8 cellular contexts compared by ENCODE assay signal in the genomic region with DNA sequence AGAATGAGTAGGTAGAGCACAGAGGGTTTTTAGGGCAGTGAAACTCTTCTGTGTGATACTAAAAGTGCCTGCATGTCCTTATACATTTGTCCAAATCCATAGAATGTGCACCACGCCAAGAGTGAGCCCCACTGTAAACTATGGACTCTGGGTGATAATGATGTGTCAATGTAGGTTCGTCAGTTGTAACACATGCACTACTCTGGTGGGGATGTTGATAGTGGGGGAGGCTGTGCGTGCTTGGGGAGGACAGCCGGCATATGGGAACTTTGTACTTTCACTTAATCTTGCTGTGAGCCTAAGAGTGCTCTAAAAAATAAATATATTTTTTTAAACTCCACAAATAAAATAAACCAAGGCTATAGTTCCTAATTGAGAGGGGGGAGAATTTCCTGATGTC.
"Had no signal": no experiment of that assay in that cellular context is flagged by ENCODE, and none has a peak within 500 bp of the region (broad histone marks: within the 10 kb centered on the region; RNA-seq: fewer than 3 reads in every experiment).

No MANE protein-coding gene starts in this region.

- H3K4me3 ChIP-seq: GM12878 had no signal

- FAIRE-seq: G401.6, GM12878, GM12891, GM12892, GM18507, GM19239 had no signal

- DNase-seq: GDM1, GF-D8 had no signal

- ATAC-seq: GM12878 had no signal
